ENCODE assay signal across 1 cellular context in the genomic region with DNA sequence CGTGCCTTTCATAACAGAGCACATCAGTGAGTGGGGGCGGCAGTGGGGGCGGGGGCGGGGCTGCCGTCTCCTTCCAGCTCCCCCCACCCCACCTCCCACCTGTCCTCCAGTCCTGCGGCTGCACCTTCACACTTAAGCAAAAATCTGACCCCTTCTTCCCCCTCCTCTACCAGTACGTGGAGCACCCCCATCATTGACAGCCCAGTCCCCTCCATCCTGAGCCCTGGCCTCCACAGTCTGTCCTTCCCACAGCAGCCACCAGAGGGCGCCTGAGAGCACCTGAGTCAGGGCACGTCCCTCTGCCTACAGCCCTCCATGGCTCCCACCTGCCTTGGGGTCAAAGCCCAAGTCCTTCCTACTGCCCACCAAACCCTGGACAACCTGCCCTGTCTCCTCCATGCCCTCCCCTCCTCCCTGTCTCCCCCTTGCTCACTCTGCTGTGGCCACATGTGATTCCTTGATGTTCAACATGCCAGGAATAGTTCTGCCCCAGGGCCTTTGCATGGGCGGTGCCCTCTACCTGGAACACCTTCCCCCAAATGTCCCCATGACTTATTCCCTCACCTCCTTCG.
TF ChIP-seq lines count a peak whose summit lies in the region.

No MANE protein-coding gene starts in this region.

TF ChIP-seq in SK-N-SH, 30 proteins besides CTCF, POLR2A, EP300 and RAD21 (continued from another document):
- TF ChIP-seq, protein P1, sequence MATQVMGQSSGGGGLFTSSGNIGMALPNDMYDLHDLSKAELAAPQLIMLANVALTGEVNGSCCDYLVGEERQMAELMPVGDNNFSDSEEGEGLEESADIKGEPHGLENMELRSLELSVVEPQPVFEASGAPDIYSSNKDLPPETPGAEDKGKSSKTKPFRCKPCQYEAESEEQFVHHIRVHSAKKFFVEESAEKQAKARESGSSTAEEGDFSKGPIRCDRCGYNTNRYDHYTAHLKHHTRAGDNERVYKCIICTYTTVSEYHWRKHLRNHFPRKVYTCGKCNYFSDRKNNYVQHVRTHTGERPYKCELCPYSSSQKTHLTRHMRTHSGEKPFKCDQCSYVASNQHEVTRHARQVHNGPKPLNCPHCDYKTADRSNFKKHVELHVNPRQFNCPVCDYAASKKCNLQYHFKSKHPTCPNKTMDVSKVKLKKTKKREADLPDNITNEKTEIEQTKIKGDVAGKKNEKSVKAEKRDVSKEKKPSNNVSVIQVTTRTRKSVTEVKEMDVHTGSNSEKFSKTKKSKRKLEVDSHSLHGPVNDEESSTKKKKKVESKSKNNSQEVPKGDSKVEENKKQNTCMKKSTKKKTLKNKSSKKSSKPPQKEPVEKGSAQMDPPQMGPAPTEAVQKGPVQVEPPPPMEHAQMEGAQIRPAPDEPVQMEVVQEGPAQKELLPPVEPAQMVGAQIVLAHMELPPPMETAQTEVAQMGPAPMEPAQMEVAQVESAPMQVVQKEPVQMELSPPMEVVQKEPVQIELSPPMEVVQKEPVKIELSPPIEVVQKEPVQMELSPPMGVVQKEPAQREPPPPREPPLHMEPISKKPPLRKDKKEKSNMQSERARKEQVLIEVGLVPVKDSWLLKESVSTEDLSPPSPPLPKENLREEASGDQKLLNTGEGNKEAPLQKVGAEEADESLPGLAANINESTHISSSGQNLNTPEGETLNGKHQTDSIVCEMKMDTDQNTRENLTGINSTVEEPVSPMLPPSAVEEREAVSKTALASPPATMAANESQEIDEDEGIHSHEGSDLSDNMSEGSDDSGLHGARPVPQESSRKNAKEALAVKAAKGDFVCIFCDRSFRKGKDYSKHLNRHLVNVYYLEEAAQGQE (IDR thresholded peaks at IDR 0.05; ENCODE audit: low read depth, low read length): 0 out of 2 replicates have a peak, but pooled peaks have one; percentile 3
TF ChIP-seq in SK-N-SH: peak in this region for 1.
